ENCODE assay signal across 9 cellular contexts in genomic region chr6:127539292-127539691, GRCh38. TPM values are rescaled to one million over a fixed set of nuclear protein-coding genes. Genes with fewer than 3 reads are reported as not detected.
A peak's percentile ranks its signal among the peaks of the same experiment; 100 is the strongest.
DNase-seq lines count a peak whose midpoint lies in the region; ATAC-seq and TF ChIP-seq lines count a peak whose summit lies in the region.
"Had no signal": no experiment of that assay in that cellular context is flagged by ENCODE, and none has a peak within 500 bp of the region (broad histone marks: within the 10 kb centered on the region; RNA-seq: fewer than 3 reads in every experiment).

No MANE protein-coding gene starts in this region.

- H3K9me3 ChIP-seq in osteoblast (ENCODE audit: low read depth, low read length): no peaks in the 10 kb centered on the region

- in situ Hi-C loops in ACHN (cut with HindIII; ENCODE audit: low pct_ligation_motif_present, low pct_unique_long_range_greater_than_20kb, low sequenced_read_pairs) (no loop called here), astrocyte of the spinal cord (cut with HindIII; ENCODE audit: low sequenced_read_pairs) (no loop called here), brain microvascular endothelial cell (cut with HindIII; ENCODE audit: low pct_ligation_motif_present, low sequenced_read_pairs) (no loop called here)

- TF ChIP-seq CTCF in astrocyte of the spinal cord (IDR thresholded peaks at IDR 0.05; ENCODE audit: low read depth, low read length) (no peak), osteoblast (IDR thresholded peaks at IDR 0.05; ENCODE audit: extremely low read depth, low read depth, low read length) (peak; percentile 51), brain microvascular endothelial cell (IDR thresholded peaks at IDR 0.05; ENCODE audit: low read depth, low read length, missing control alignments) (no peak)

- H3K79me2 ChIP-seq in osteoblast (ENCODE audit: insufficient read depth, low read length): no peaks in the 10 kb centered on the region

- H3K27ac ChIP-seq in osteoblast (ENCODE audit: low read depth, low read length) (no peak overlapping the region), brain microvascular endothelial cell (no peak overlapping the region)

- no peak overlapping the region for H3K4me2 ChIP-seq in osteoblast (ENCODE audit: insufficient read depth, low read length)

- ATAC-seq in GM18519 (IDR thresholded peaks at IDR 0.05; ENCODE audit: low FRiP score, unreplicated experiment): peak; percentile 52

- no peaks in the 10 kb centered on the region for H3K36me3 ChIP-seq in osteoblast (ENCODE audit: insufficient read depth, low read length)
- no peaks in the 10 kb centered on the region for H3K36me3 ChIP-seq in brain microvascular endothelial cell (replicated peaks)

- no peak overlapping the region for H2AFZ ChIP-seq in osteoblast (ENCODE audit: low read length)

- H3K4me3 ChIP-seq in astrocyte of the spinal cord (ENCODE audit: low read depth, low read length): no peak overlapping the region
- no peak overlapping the region for H3K4me3 ChIP-seq in osteoblast (ENCODE audit: insufficient read depth, low read length)
- no peak overlapping the region for H3K4me3 ChIP-seq in brain microvascular endothelial cell (ENCODE audit: low read depth, low read length)

- peaks cover 5% of the 10 kb centered on the region for H3K4me1 ChIP-seq in osteoblast (ENCODE audit: insufficient read depth, low read length)

- H4K20me1 ChIP-seq in osteoblast (ENCODE audit: insufficient read depth, low read length): no peaks in the 10 kb centered on the region

- H3K27me3 ChIP-seq in osteoblast (ENCODE audit: insufficient read depth, low read length): peaks cover 5% of the 10 kb centered on the region
- no peaks in the 10 kb centered on the region for H3K27me3 ChIP-seq in brain microvascular endothelial cell (replicated peaks)

- peak; percentile 36 for DNase-seq in ACHN
- DNase-seq in NAMALWA (ENCODE audit: low spot score): peak; percentile 33
- peak; percentile 39 for DNase-seq in astrocyte of the spinal cord (ENCODE audit: low read depth, low spot score)
- no peak for DNase-seq in osteoblast (ENCODE audit: insufficient read length, low spot score, missing footprints)
- DNase-seq in brain microvascular endothelial cell: no peak
- no peak for DNase-seq in GM19240 (ENCODE audit: insufficient read length, low spot score)
- DNase-seq in cortex of kidney (lab: John Stamatoyannopoulos, UW): no peak
- DNase-seq: activated T-cell treated with anti-CD3 and anti-CD28 coated beads, Interleukin-2, amount 50 U/mL, for 4 hours had no signal

RNA-seq across cellular contexts. Expression of gene C6orf58, which starts 37.7 kb away (rescaled TPM):
- under 0.01 TPM in 1 of 2 replicates, not detected in the other for total RNA-seq in osteoblast
- total RNA-seq: activated T-cell treated with anti-CD3 and anti-CD28 coated beads, Interleukin-2, amount 50 U/mL, for 4 hours had no signal

Comparison
In these comparisons a context has a peak if more than half of its experiments do, and no peak if none do; other contexts are left out.
1. DNase-seq: peak in ACHN (single experiment), NAMALWA (single experiment) and astrocyte of the spinal cord (single experiment); none in osteoblast (single experiment), brain microvascular endothelial cell (single experiment), GM19240 (single experiment) and cortex of kidney (single experiment).